9 cellular contexts compared by ENCODE assay signal in genomic region chr11:10770626-10771254, GRCh38. TPM values are rescaled to one million over a fixed set of nuclear protein-coding genes. Genes with fewer than 3 reads are reported as not detected.
DNase-seq lines count a peak whose midpoint lies in the region; FAIRE-seq and TF ChIP-seq lines count a peak whose summit lies in the region.
"Had no signal": no experiment of that assay in that cellular context is flagged by ENCODE, and none has a peak within 500 bp of the region (broad histone marks: within the 10 kb centered on the region; RNA-seq: fewer than 3 reads in every experiment).

No MANE protein-coding gene starts in this region.

- CTCF ChIA-PET in AG04450 (lab: Charles Lee), result interaction anchor here (0.5 to 3.4 kb wide), 37 partner anchors 9 to 1131 kb away, joined by 3 to 43 read pairs (median 4); partner anchors contain the start of genes EIF4G2 and ZBED5

- TF ChIP-seq CTCF in AG04450 (IDR thresholded peaks at IDR 0.05; ENCODE audit: low read depth, low read length), result peak; percentile 87
- TF ChIP-seq CTCF in GM06990 (IDR thresholded peaks at IDR 0.05; ENCODE audit: insufficient read depth, low read length, poor library complexity, severe bottlenecking), result peak; percentile 85
- TF ChIP-seq CTCF in astrocyte (IDR thresholded peaks at IDR 0.05; ENCODE audit: insufficient read depth, low read depth, low read length), result peak; percentile 80
- peak; percentile 36 to 52 (median 44) for TF ChIP-seq CTCF in tibial nerve (IDR thresholded peaks at IDR 0.05)

- H3K27ac ChIP-seq in AG04450 (ENCODE audit: low read depth, low read length), result no peak overlapping the region
- no peak overlapping the region for H3K27ac ChIP-seq in astrocyte (ENCODE audit: low read depth, low read length)
- no peak overlapping the region for H3K27ac ChIP-seq in tibial nerve

- H3K27ac Mint-ChIP-seq in astrocyte (ENCODE audit: unreplicated experiment), result no peak overlapping the region
- H3K27ac Mint-ChIP-seq: stimulated activated naive B cell treated with anti-CD40 and anti-IgM and Interleukin-4, amounts not matched to agents 10 μg/mL and 1 μg/mL and 100 μg/mL, for 72 hours had no signal

- no peak overlapping the region for H2AFZ ChIP-seq in astrocyte (ENCODE audit: low read depth, low read length)

- no peak overlapping the region for H3K9ac ChIP-seq in astrocyte (ENCODE audit: low read length)

- H3K27me3 ChIP-seq in AG04450 (ENCODE audit: control insufficient read depth, insufficient read depth, low read length) (no peaks in the 10 kb centered on the region), GM06990 (replicated peaks; ENCODE audit: control insufficient read depth, insufficient read depth, low read length) (no peaks in the 10 kb centered on the region), astrocyte (ENCODE audit: insufficient read depth, low read length) (no peaks in the 10 kb centered on the region), tibial nerve (no peaks in the 10 kb centered on the region)

- no peaks in the 10 kb centered on the region for H3K79me2 ChIP-seq in astrocyte (ENCODE audit: insufficient read depth, low read length)

- peaks cover 29% of the 10 kb centered on the region for H3K36me3 Mint-ChIP-seq in astrocyte (ENCODE audit: low read depth, unreplicated experiment)

- H4K20me1 ChIP-seq in astrocyte (ENCODE audit: insufficient read depth, low read length), result no peaks in the 10 kb centered on the region

- H3K4me2 ChIP-seq in astrocyte (ENCODE audit: low read length), result no peak overlapping the region

- H3K4me1 Mint-ChIP-seq in astrocyte (ENCODE audit: low read depth, unreplicated experiment), result no peaks in the 10 kb centered on the region

- no peak overlapping the region for H3K4me3 Mint-ChIP-seq in astrocyte (ENCODE audit: unreplicated experiment)
- H3K4me3 Mint-ChIP-seq: stimulated activated naive B cell treated with anti-CD40 and anti-IgM and Interleukin-4, amounts not matched to agents 10 μg/mL and 1 μg/mL and 100 μg/mL, for 72 hours had no signal

- H3K36me3 ChIP-seq in GM06990 (ENCODE audit: control insufficient read depth, insufficient read depth, low read length) (peaks cover 13% of the 10 kb centered on the region), astrocyte (ENCODE audit: insufficient read depth, low read length) (peaks cover 54% of the 10 kb centered on the region), tibial nerve (peaks cover 0 to 34% (median 2%) of the 10 kb centered on the region in 3 donors)

- 22 to 28% methylated on average over 2 of the region's 2 CpGs for WGBS in tibial nerve, 2 donors

- DNase-seq in AG04450 (ENCODE audit: low read depth, low spot score) (no peak), GM06990 (ENCODE audit: extremely low read depth, insufficient read length) (no peak), NCI-H2081 treated with DMSO at 0.1 percent for 48 hours (lab: John Stamatoyannopoulos, UW) (peak; percentile 17), astrocyte (ENCODE audit: low read depth) (peak; percentile 23), tibial nerve (ENCODE audit: low spot score in 2 of 2) (peak in 1 of 2 donors; percentile 52), SK-N-DZ (ENCODE audit: low spot score) (no peak)
- DNase-seq in activated CD4-positive, CD25-positive, alpha-beta regulatory T cell (lab: John Stamatoyannopoulos, UW), result no peak
- DNase-seq: stimulated activated naive B cell treated with anti-CD40 and anti-IgM and Interleukin-4, amounts not matched to agents 10 μg/mL and 1 μg/mL and 100 μg/mL, for 72 hours had no signal

- TF ChIP-seq EP300 in tibial nerve (IDR thresholded peaks at IDR 0.05), result no peak

- TF ChIP-seq POLR2A in tibial nerve (IDR thresholded peaks at IDR 0.05), result no peak

- no peaks in the 10 kb centered on the region for H3K27me3 Mint-ChIP-seq in astrocyte (ENCODE audit: low read depth, unreplicated experiment)
- H3K27me3 Mint-ChIP-seq: stimulated activated naive B cell treated with anti-CD40 and anti-IgM and Interleukin-4, amounts not matched to agents 10 μg/mL and 1 μg/mL and 100 μg/mL, for 72 hours had no signal

- H3K9me3 Mint-ChIP-seq in astrocyte (ENCODE audit: unreplicated experiment), result no peaks in the 10 kb centered on the region
- H3K9me3 Mint-ChIP-seq: stimulated activated naive B cell treated with anti-CD40 and anti-IgM and Interleukin-4, amounts not matched to agents 10 μg/mL and 1 μg/mL and 100 μg/mL, for 72 hours had no signal

- H3K9me3 ChIP-seq in AG04450 (ENCODE audit: control insufficient read depth, insufficient read depth, low read length) (no peaks in the 10 kb centered on the region), astrocyte (ENCODE audit: insufficient read depth, low read depth, low read length) (no peaks in the 10 kb centered on the region), tibial nerve (no peaks in the 10 kb centered on the region)

- FAIRE-seq in astrocyte (lab: Jason Lieb, UNC) (no peak), islet of Langerhans (lab: Jason Lieb, UNC) (peak; percentile 43)

- no peaks in the 10 kb centered on the region for H3K4me1 ChIP-seq in astrocyte (ENCODE audit: insufficient read depth, low read length)
- H3K4me1 ChIP-seq in tibial nerve, result peaks cover 0 to 4% (median 0%) of the 10 kb centered on the region in 4 donors

- POLR2A ChIA-PET in AG04450 (lab: Yijun Ruan, JAX), result interaction anchor here (0.9 to 1.0 kb wide), 3 partner anchors 20 to 38 kb away, joined by 4 to 6 read pairs (median 5); partner anchors contain the start of genes CTR9 and EIF4G2

- H3K4me3 ChIP-seq in AG04450 (ENCODE audit: low read depth, low read length) (no peak overlapping the region), GM06990 (replicated peaks; ENCODE audit: low read depth, low read length) (no peak overlapping the region), astrocyte (ENCODE audit: insufficient read depth, low read depth, low read length) (no peak overlapping the region), tibial nerve (no peak overlapping the region)

RNA-seq across cellular contexts. Expression of gene CTR9, which starts 19.7 kb away (rescaled TPM):
- 21.8 and 22.6 TPM in 2 replicates for polyA plus RNA-seq in AG04450 (2011; rRNA removed)
- 14.0 and 29.0 TPM in 2 replicates for polyA minus RNA-seq in AG04450 (2011; rRNA and poly(A)+ RNA removed)
- total RNA-seq in astrocyte, result 29.3 and 36.0 TPM in 2 replicates
- total RNA-seq in tibial nerve, result 10 to 100 TPM; 14.5 to 26.4 (median 19.6) TPM
- 13.2 and 16.4 TPM in 2 replicates for polyA plus RNA-seq in SK-N-DZ (2014; cell fraction: cytosol; rRNA removed)
- 9.6 and 19.8 TPM in 2 replicates for polyA plus RNA-seq in SK-N-DZ (2014; cell fraction: nucleus; rRNA removed)

RNA-seq across cellular contexts. Expression of gene EIF4G2, which starts 38.0 kb away (rescaled TPM):
- 1,244 and 1,432 TPM in 2 replicates for polyA plus RNA-seq in AG04450 (2011; rRNA removed)
- 762 and 959 TPM in 2 replicates for polyA minus RNA-seq in AG04450 (2011; rRNA and poly(A)+ RNA removed)
- total RNA-seq in astrocyte (1,309 and 1,364 TPM in 2 replicates), tibial nerve (100 to 1,000 TPM; 218 to 274 (median 249) TPM)
- 600 and 624 TPM in 2 replicates for polyA plus RNA-seq in SK-N-DZ (2014; cell fraction: cytosol; rRNA removed)
- polyA plus RNA-seq in SK-N-DZ (2014; cell fraction: nucleus; rRNA removed), result 541 and 569 TPM in 2 replicates

Comparison
In these comparisons a context has a peak if more than half of its experiments do, and no peak if none do; other contexts are left out.
1. DNase-seq: peak in NCI-H2081 treated with DMSO at 0.1 percent for 48 hours (single experiment) and astrocyte (single experiment); none in AG04450 (single experiment), GM06990 (single experiment), activated CD4-positive, CD25-positive, alpha-beta regulatory T cell (0 of 4) and SK-N-DZ (single experiment).
2. Peak in every context shown above with its lines, with median percentiles within 50 percentile points of each other: CTCF ChIP-seq.